In the genomic region with DNA sequence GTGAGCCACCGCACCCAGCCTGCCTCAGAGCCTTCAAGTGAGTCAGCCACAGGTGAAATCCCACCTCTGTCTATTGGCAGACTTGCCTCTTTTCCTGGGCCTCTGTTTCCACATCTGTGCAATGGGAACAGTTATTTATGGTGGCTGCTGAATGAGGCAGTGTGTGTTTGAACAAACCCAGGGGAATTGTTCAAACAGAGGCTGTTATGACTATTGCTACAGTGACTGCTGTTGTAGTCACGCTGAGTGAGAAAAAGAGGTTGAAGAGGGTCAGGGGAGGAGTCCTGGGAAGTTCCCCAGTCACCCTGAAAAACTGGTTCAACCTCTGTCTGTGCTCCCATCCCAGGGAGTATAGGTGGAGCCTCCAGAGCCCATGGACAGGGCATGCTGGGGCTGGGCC, we compare ENCODE assay signal across 18 cellular contexts. TPM values are rescaled to one million over a fixed set of nuclear protein-coding genes. Genes with fewer than 3 reads are reported as not detected.
DNase-seq lines count a peak whose midpoint lies in the region; ATAC-seq and TF ChIP-seq lines count a peak whose summit lies in the region.
"Had no signal": no experiment of that assay in that cellular context is flagged by ENCODE, and none has a peak within 500 bp of the region (broad histone marks: within the 10 kb centered on the region; RNA-seq: fewer than 3 reads in every experiment).

A gene with protein sequence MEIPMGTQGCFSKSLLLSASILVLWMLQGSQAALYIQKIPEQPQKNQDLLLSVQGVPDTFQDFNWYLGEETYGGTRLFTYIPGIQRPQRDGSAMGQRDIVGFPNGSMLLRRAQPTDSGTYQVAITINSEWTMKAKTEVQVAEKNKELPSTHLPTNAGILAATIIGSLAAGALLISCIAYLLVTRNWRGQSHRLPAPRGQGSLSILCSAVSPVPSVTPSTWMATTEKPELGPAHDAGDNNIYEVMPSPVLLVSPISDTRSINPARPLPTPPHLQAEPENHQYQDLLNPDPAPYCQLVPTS (plus strand): TSS at position 83 of the 400 bp plus-strand sequence. CDS start 450 bp downstream, outside the sequence.

- CTCF ChIA-PET in RWPE1 (lab: Yijun Ruan, JAX) = no interaction called here
- CTCF ChIA-PET in activated naive CD4-positive, alpha-beta T cell treated with anti-CD3 and anti-CD28 coated beads for 36 hours (lab: Charles Lee) = no interaction called here

- no peaks in the 10 kb centered on the region for H3K4me1 Mint-ChIP-seq in stimulated activated effector memory CD8-positive, alpha-beta T cell treated with anti-CD3 and anti-CD28 coated beads, Interleukin-12 subunit alpha, Interleukin-12 subunit beta, amount 100 ng/mL, for 72 hours
- no peaks in the 10 kb centered on the region for H3K4me1 Mint-ChIP-seq in activated naive CD4-positive, alpha-beta T cell treated with anti-CD3 and anti-CD28 coated beads for 36 hours (ENCODE audit: low read depth)
- H3K4me1 Mint-ChIP-seq: activated B cell treated with CpG ODN at 0.5 μM for 24 hours, memory B cell, natural killer cell had no signal

- H3K27me3 Mint-ChIP-seq in activated naive CD4-positive, alpha-beta T cell treated with anti-CD3 and anti-CD28 coated beads for 36 hours (ENCODE audit: low read depth) = no peaks in the 10 kb centered on the region

- no peaks in the 10 kb centered on the region for H3K9me3 Mint-ChIP-seq in stimulated activated effector memory CD8-positive, alpha-beta T cell treated with anti-CD3 and anti-CD28 coated beads, Interleukin-12 subunit alpha, Interleukin-12 subunit beta, amount 100 ng/mL, for 72 hours
- H3K9me3 Mint-ChIP-seq in activated naive CD4-positive, alpha-beta T cell treated with anti-CD3 and anti-CD28 coated beads for 36 hours = no peaks in the 10 kb centered on the region
- H3K9me3 Mint-ChIP-seq: activated naive CD4-positive, alpha-beta T cell treated with anti-CD3 and anti-CD28 coated beads, Interleukin-2, amount 50 U/mL, for 72 hours; memory B cell; natural killer cell had no signal

- peak; percentile 40 for DNase-seq in GM10266 (ENCODE audit: extremely low spot score)
- DNase-seq in RWPE1 (ENCODE audit: low spot score) = peak; percentile 73
- DNase-seq in foreskin keratinocyte = peak; percentile 90 to 92
- DNase-seq in stimulated activated effector memory CD8-positive, alpha-beta T cell treated with anti-CD3 and anti-CD28 coated beads, Interleukin-12 subunit alpha, Interleukin-12 subunit beta, amount 100 ng/mL, for 72 hours (ENCODE audit: low spot score in 2 of 2) = no peak
- DNase-seq in activated naive CD4-positive, alpha-beta T cell treated with anti-CD3 and anti-CD28 coated beads for 36 hours = no peak
- no peak for DNase-seq in stimulated activated CD4-positive, alpha-beta T cell treated with anti-CD3 and anti-CD28 coated beads, Interleukin-2, amount 100 ng/mL, for 24 hours
- DNase-seq in NCI-H128 (lab: John Stamatoyannopoulos, UW; ENCODE audit: unreplicated experiment) = no peak
- no peak for DNase-seq in NCI-H1105 (lab: John Stamatoyannopoulos, UW)
- DNase-seq: activated B cell treated with CpG ODN at 0.5 μM for 24 hours; activated T-cell treated with anti-CD3 and anti-CD28 coated beads, Interleukin-2, amount 50 U/mL, for 48 hours; natural killer cell; NCI-H1105 treated with DMSO at 0.1 percent for 48 hours; NCI-H2171; SK-N-SH; stimulated activated CD4-positive, alpha-beta T cell treated with anti-CD3 and anti-CD28 coated beads, Interleukin-4, amount 100 ng/mL, for 24 hours; substantia nigra had no signal

- intact Hi-C loops in activated naive CD4-positive, alpha-beta T cell treated with anti-CD3 and anti-CD28 coated beads for 36 hours (cut with micrococcal nuclease) = no loop called here

- no peak within 1 kb of the TSS for H3K27ac Mint-ChIP-seq in stimulated activated effector memory CD8-positive, alpha-beta T cell treated with anti-CD3 and anti-CD28 coated beads, Interleukin-12 subunit alpha, Interleukin-12 subunit beta, amount 100 ng/mL, for 72 hours
- H3K27ac Mint-ChIP-seq in activated naive CD4-positive, alpha-beta T cell treated with anti-CD3 and anti-CD28 coated beads for 36 hours = no peak within 1 kb of the TSS
- H3K27ac Mint-ChIP-seq: activated B cell treated with CpG ODN at 0.5 μM for 24 hours; activated naive CD4-positive, alpha-beta T cell treated with anti-CD3 and anti-CD28 coated beads, Interleukin-2, amount 50 U/mL, for 72 hours; memory B cell; natural killer cell had no signal

- H3K4me3 Mint-ChIP-seq in stimulated activated effector memory CD8-positive, alpha-beta T cell treated with anti-CD3 and anti-CD28 coated beads, Interleukin-12 subunit alpha, Interleukin-12 subunit beta, amount 100 ng/mL, for 72 hours = no peak within 1 kb of the TSS
- H3K4me3 Mint-ChIP-seq in activated naive CD4-positive, alpha-beta T cell treated with anti-CD3 and anti-CD28 coated beads for 36 hours = no peak within 1 kb of the TSS
- H3K4me3 Mint-ChIP-seq: activated B cell treated with CpG ODN at 0.5 μM for 24 hours, memory B cell, natural killer cell had no signal

- TF ChIP-seq CTCF in GM10266 (IDR thresholded peaks at IDR 0.05; ENCODE audit: control insufficient read depth, insufficient read depth, low read depth, missing control alignments) (no peak), RWPE1 (conservative IDR thresholded peaks at IDR 0.05; ENCODE audit: low read depth) (no peak), foreskin keratinocyte (conservative IDR thresholded peaks at IDR 0.05) (no peak)

- peaks cover 6% of the 10 kb centered on the region for H3K4me1 ChIP-seq in foreskin keratinocyte

- H3K36me3 Mint-ChIP-seq in stimulated activated effector memory CD8-positive, alpha-beta T cell treated with anti-CD3 and anti-CD28 coated beads, Interleukin-12 subunit alpha, Interleukin-12 subunit beta, amount 100 ng/mL, for 72 hours = no peaks in the 10 kb centered on the region
- H3K36me3 Mint-ChIP-seq in activated naive CD4-positive, alpha-beta T cell treated with anti-CD3 and anti-CD28 coated beads for 36 hours (ENCODE audit: low read depth) = no peaks in the 10 kb centered on the region
- H3K36me3 Mint-ChIP-seq: activated naive CD4-positive, alpha-beta T cell treated with anti-CD3 and anti-CD28 coated beads, Interleukin-2, amount 50 U/mL, for 72 hours; memory B cell; natural killer cell had no signal

- peak; percentile 93 for ATAC-seq in foreskin keratinocyte
- ATAC-seq in stimulated activated effector memory CD8-positive, alpha-beta T cell treated with anti-CD3 and anti-CD28 coated beads, Interleukin-12 subunit alpha, Interleukin-12 subunit beta, amount 100 ng/mL, for 72 hours = peak; percentile 31
- ATAC-seq: natural killer cell had no signal

- no peaks in the 10 kb centered on the region for H3K27me3 ChIP-seq in foreskin keratinocyte

- POLR2A ChIA-PET in RWPE1 (lab: Yijun Ruan, JAX; ENCODE audit: low non-redundant PET) = no interaction called here

- H3K27ac ChIP-seq in RWPE1 = no peak within 1 kb of the TSS
- peak within 1 kb of the TSS; percentile 82 for H3K27ac ChIP-seq in foreskin keratinocyte

RNA-seq across cellular contexts. Expression of the gene that starts here (rescaled TPM):
- 1.5 and 2.3 TPM in 2 replicates for total RNA-seq in foreskin keratinocyte
- 2.8 and 4.3 TPM in 2 replicates for polyA plus RNA-seq in foreskin keratinocyte
- total RNA-seq in activated naive CD4-positive, alpha-beta T cell treated with anti-CD3 and anti-CD28 coated beads for 36 hours = under 1 TPM; 0.17 to 0.27 TPM
- total RNA-seq: activated B cell treated with CpG ODN at 0.5 μM for 24 hours had no signal

Comparison
In these comparisons a context has a peak if more than half of its experiments do, and no peak if none do; other contexts are left out.
1. DNase-seq: peak in GM10266 (single experiment), RWPE1 (single experiment) and foreskin keratinocyte (2 of 2); none in stimulated activated effector memory CD8-positive, alpha-beta T cell treated with anti-CD3 and anti-CD28 coated beads, Interleukin-12 subunit alpha, Interleukin-12 subunit beta, amount 100 ng/mL, for 72 hours (0 of 2), activated naive CD4-positive, alpha-beta T cell treated with anti-CD3 and anti-CD28 coated beads for 36 hours (single experiment), stimulated activated CD4-positive, alpha-beta T cell treated with anti-CD3 and anti-CD28 coated beads, Interleukin-2, amount 100 ng/mL, for 24 hours (0 of 2), NCI-H128 (single experiment) and NCI-H1105 (single experiment).